In the genomic region with DNA sequence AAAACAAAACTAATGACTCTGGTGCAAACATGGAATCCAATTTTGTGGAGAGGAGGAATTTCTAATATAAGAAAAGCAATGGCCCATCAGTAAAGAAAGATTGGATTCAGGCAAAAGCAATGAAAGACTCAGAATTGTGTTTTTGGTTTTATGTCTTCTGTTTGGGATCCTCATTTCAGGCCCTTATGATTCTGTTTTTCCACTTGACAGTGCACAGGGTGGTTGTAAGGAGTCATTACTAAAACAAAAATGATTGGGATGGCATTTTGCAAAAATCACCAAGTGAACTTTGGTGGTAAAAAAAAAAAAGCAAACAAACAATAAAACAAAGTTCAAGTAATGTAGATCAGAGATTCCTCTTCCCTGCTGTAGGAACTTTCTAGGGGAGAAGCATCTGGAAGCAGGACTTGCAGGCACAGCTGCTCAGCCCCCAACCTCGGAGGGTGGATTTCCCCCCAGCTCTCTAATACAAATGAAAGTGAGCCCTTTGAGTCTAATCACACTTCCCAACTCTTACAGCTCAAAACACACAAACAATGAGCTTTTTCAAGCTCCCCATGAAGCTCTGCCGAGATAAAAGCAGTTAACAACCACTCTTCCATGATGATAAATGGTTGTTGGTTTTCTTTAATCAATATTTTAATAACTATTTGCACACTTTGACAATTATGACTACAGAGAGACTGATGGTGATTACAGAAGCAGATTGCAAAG, we compare ENCODE assay signal across 21 cellular contexts.
DNase-seq lines count a peak whose midpoint lies in the region; ATAC-seq and TF ChIP-seq lines count a peak whose summit lies in the region.
"Had no signal": no experiment of that assay in that cellular context is flagged by ENCODE, and none has a peak within 500 bp of the region (broad histone marks: within the 10 kb centered on the region; RNA-seq: fewer than 3 reads in every experiment).

No MANE protein-coding gene starts in this region.

- no peaks in the 10 kb centered on the region for H3K9me3 ChIP-seq in skeletal muscle tissue (ENCODE audit: control insufficient read depth in 3 of 3, low read length in 3 of 3)
- H3K9me3 ChIP-seq: HAP-1, neutrophil, testis, uterus had no signal

- H3F3A ChIP-seq in GM23338 (replicated peaks; ENCODE audit: low read depth) = peaks cover 4% of the 10 kb centered on the region

- H2AFZ ChIP-seq in GM23338 = no peak overlapping the region

- H3K27ac ChIP-seq in skeletal muscle tissue (ENCODE audit: low read depth, low read length) (peak overlapping the region; percentile 54), GM23338 (ENCODE audit: low read depth) (no peak overlapping the region)
- H3K27ac ChIP-seq: neutrophil, testis, uterus had no signal

- no peaks in the 10 kb centered on the region for H3K9me3 Mint-ChIP-seq in activated CD8-positive, alpha-beta T cell treated with anti-CD3 and anti-CD28 coated beads, Interleukin-2, amount 10 ng/mL, durations not matched to agents 7 days and 5 days (ENCODE audit: insufficient read depth)
- H3K9me3 Mint-ChIP-seq in activated CD8-positive, alpha-beta T cell treated with anti-CD3 and anti-CD28 coated beads for 36 hours = no peaks in the 10 kb centered on the region
- no peaks in the 10 kb centered on the region for H3K9me3 Mint-ChIP-seq in activated T-helper 1 cell treated with anti-CD3 and anti-CD28 coated beads, Interleukin-12 subunit alpha, Interleukin-12 subunit beta, Interleukin-2, Interleukin-4 antibody, amounts not matched to agents 30 ng/mL and 10 ng/mL and 1 ng/mL, durations not matched to agents 14 hours and 24 hours and 36 hours
- H3K9me3 Mint-ChIP-seq in GM23338 = no peaks in the 10 kb centered on the region; the same call in 2 of the 3 replicates
- H3K9me3 Mint-ChIP-seq: activated CD4-positive, alpha-beta T cell treated with anti-CD3 and anti-CD28 coated beads, Interleukin-2, amount 10 ng/mL, durations not matched to agents 7 days and 5 days; activated naive CD8-positive, alpha-beta T cell treated with anti-CD3 and anti-CD28 coated beads, Interleukin-2, amount 10 ng/mL, durations not matched to agents 7 days and 5 days; dendritic cell treated with granulocyte-macrophage colony-stimulating factor and Interleukin-4, amounts not matched to agents 40 ng/mL and 50 ng/mL, for 4 days had no signal

- intact Hi-C loops in activated CD8-positive, alpha-beta T cell treated with anti-CD3 and anti-CD28 coated beads for 36 hours (cut with micrococcal nuclease) = no loop called here
- intact Hi-C loops in activated T-helper 1 cell treated with anti-CD3 and anti-CD28 coated beads, Interleukin-12 subunit alpha, Interleukin-12 subunit beta, Interleukin-2, Interleukin-4 antibody, amounts not matched to agents 30 ng/mL and 10 ng/mL and 1 ng/mL, durations not matched to agents 14 hours and 24 hours and 36 hours (cut with micrococcal nuclease) = loop anchor here (1.0 to 2.0 kb wide), 3 partner anchors 11 to 22 kb away; no protein-coding TSS in a partner anchor

- H3K36me3 ChIP-seq in skeletal muscle tissue (ENCODE audit: control insufficient read depth in 3 of 3, insufficient read depth in 3 of 3, low read length in 3 of 3) = no peaks in the 10 kb centered on the region
- no peaks in the 10 kb centered on the region for H3K36me3 ChIP-seq in GM23338 (ENCODE audit: insufficient read depth)
- H3K36me3 ChIP-seq: HAP-1, neutrophil, uterus had no signal

- H3K4me1 ChIP-seq in skeletal muscle tissue (ENCODE audit: control insufficient read depth in 3 of 3, insufficient read depth in 3 of 3, low read length in 3 of 3) = peaks cover 12 to 34% (median 18%) of the 10 kb centered on the region in 3 donors
- peaks cover 17% of the 10 kb centered on the region for H3K4me1 ChIP-seq in GM23338 (ENCODE audit: insufficient read depth)
- H3K4me1 ChIP-seq: testis, uterus had no signal

- H3K4me2 ChIP-seq in GM23338 = no peak overlapping the region

- H3K27me3 Mint-ChIP-seq in activated CD8-positive, alpha-beta T cell treated with anti-CD3 and anti-CD28 coated beads, Interleukin-2, amount 10 ng/mL, durations not matched to agents 7 days and 5 days (ENCODE audit: low read depth) = no peaks in the 10 kb centered on the region
- no peaks in the 10 kb centered on the region for H3K27me3 Mint-ChIP-seq in activated CD8-positive, alpha-beta T cell treated with anti-CD3 and anti-CD28 coated beads for 36 hours
- peaks cover 16% of the 10 kb centered on the region for H3K27me3 Mint-ChIP-seq in activated T-helper 1 cell treated with anti-CD3 and anti-CD28 coated beads, Interleukin-12 subunit alpha, Interleukin-12 subunit beta, Interleukin-2, Interleukin-4 antibody, amounts not matched to agents 30 ng/mL and 10 ng/mL and 1 ng/mL, durations not matched to agents 14 hours and 24 hours and 36 hours (ENCODE audit: insufficient read depth)
- peaks cover 2% of the 10 kb centered on the region for H3K27me3 Mint-ChIP-seq in GM23338 (ENCODE audit: insufficient read depth, low read depth, poor library complexity)
- H3K27me3 Mint-ChIP-seq: activated CD4-positive, alpha-beta T cell treated with anti-CD3 and anti-CD28 coated beads, Interleukin-2, amount 10 ng/mL, durations not matched to agents 7 days and 5 days had no signal

- no peak for TF ChIP-seq CTCF in activated CD8-positive, alpha-beta T cell treated with anti-CD3 and anti-CD28 coated beads for 36 hours (IDR thresholded peaks at IDR 0.05)
- TF ChIP-seq CTCF in GM23338 (conservative IDR thresholded peaks at IDR 0.05; ENCODE audit: low read depth in 2 of 2) = no peak

- POLR2A ChIA-PET in activated CD8-positive, alpha-beta T cell treated with anti-CD3 and anti-CD28 coated beads, Interleukin-2, amount 10 ng/mL, durations not matched to agents 7 days and 5 days (lab: Charles Lee) = interaction anchor here (0.7 kb wide), 1 partner anchor 600 kb away, joined by 3 read pairs; no protein-coding TSS in a partner anchor
- POLR2A ChIA-PET in activated CD8-positive, alpha-beta T cell treated with anti-CD3 and anti-CD28 coated beads for 36 hours (lab: Charles Lee) = no interaction called here

- peaks cover 79% of the 10 kb centered on the region for H3K4me1 Mint-ChIP-seq in activated CD8-positive, alpha-beta T cell treated with anti-CD3 and anti-CD28 coated beads, Interleukin-2, amount 10 ng/mL, durations not matched to agents 7 days and 5 days (ENCODE audit: low read depth)
- peaks cover 49% of the 10 kb centered on the region for H3K4me1 Mint-ChIP-seq in activated CD8-positive, alpha-beta T cell treated with anti-CD3 and anti-CD28 coated beads for 36 hours (ENCODE audit: low read depth)
- H3K4me1 Mint-ChIP-seq in activated T-helper 1 cell treated with anti-CD3 and anti-CD28 coated beads, Interleukin-12 subunit alpha, Interleukin-12 subunit beta, Interleukin-2, Interleukin-4 antibody, amounts not matched to agents 30 ng/mL and 10 ng/mL and 1 ng/mL, durations not matched to agents 14 hours and 24 hours and 36 hours (ENCODE audit: low read depth) = peaks cover 59% of the 10 kb centered on the region
- H3K4me1 Mint-ChIP-seq in GM23338 = peaks cover 34% of the 10 kb centered on the region

- H3K27ac Mint-ChIP-seq in activated CD8-positive, alpha-beta T cell treated with anti-CD3 and anti-CD28 coated beads, Interleukin-2, amount 10 ng/mL, durations not matched to agents 7 days and 5 days = peak overlapping the region; percentile 18
- no peak overlapping the region for H3K27ac Mint-ChIP-seq in activated CD8-positive, alpha-beta T cell treated with anti-CD3 and anti-CD28 coated beads for 36 hours
- peak overlapping the region; percentile 66 for H3K27ac Mint-ChIP-seq in activated T-helper 1 cell treated with anti-CD3 and anti-CD28 coated beads, Interleukin-12 subunit alpha, Interleukin-12 subunit beta, Interleukin-2, Interleukin-4 antibody, amounts not matched to agents 30 ng/mL and 10 ng/mL and 1 ng/mL, durations not matched to agents 14 hours and 24 hours and 36 hours
- H3K27ac Mint-ChIP-seq in GM23338 = no peak overlapping the region
- H3K27ac Mint-ChIP-seq: activated naive CD8-positive, alpha-beta T cell treated with anti-CD3 and anti-CD28 coated beads, Interleukin-2, amount 10 ng/mL, durations not matched to agents 7 days and 5 days; dendritic cell treated with granulocyte-macrophage colony-stimulating factor and Interleukin-4, amounts not matched to agents 40 ng/mL and 50 ng/mL, for 4 days had no signal

- CTCF ChIA-PET in activated CD8-positive, alpha-beta T cell treated with anti-CD3 and anti-CD28 coated beads, Interleukin-2, amount 10 ng/mL, durations not matched to agents 7 days and 5 days (lab: Charles Lee) = interaction anchor here (1.0 to 1.3 kb wide), 2 partner anchors 12 to 13 kb away, joined by 3 to 4 read pairs; no protein-coding TSS in a partner anchor
- CTCF ChIA-PET in activated CD8-positive, alpha-beta T cell treated with anti-CD3 and anti-CD28 coated beads for 36 hours (lab: Charles Lee) = no interaction called here

- ATAC-seq in activated CD8-positive, alpha-beta T cell treated with anti-CD3 and anti-CD28 coated beads, Interleukin-2, amount 10 ng/mL, durations not matched to agents 7 days and 5 days = no peak
- ATAC-seq in activated CD8-positive, alpha-beta T cell treated with anti-CD3 and anti-CD28 coated beads for 36 hours = no peak
- ATAC-seq in GM23338 = no peak
- ATAC-seq: left ventricle myocardium superior had no signal

- H3K27me3 ChIP-seq in skeletal muscle tissue (ENCODE audit: control insufficient read depth in 3 of 3, insufficient read depth in 3 of 3, low read length in 3 of 3) (no peaks in the 10 kb centered on the region), GM23338 (ENCODE audit: insufficient read depth) (no peaks in the 10 kb centered on the region)
- H3K27me3 ChIP-seq: neutrophil, testis, uterus had no signal

- DNase-seq in activated CD8-positive, alpha-beta T cell treated with anti-CD3 and anti-CD28 coated beads, Interleukin-2, amount 10 ng/mL, durations not matched to agents 7 days and 5 days = no peak
- no peak for DNase-seq in activated CD8-positive, alpha-beta T cell treated with anti-CD3 and anti-CD28 coated beads for 36 hours
- peak; percentile 76 for DNase-seq in NCI-H1417 treated with DMSO at 0.1 percent for 48 hours (lab: John Stamatoyannopoulos, UW)
- DNase-seq in activated T-helper 1 cell treated with anti-CD3 and anti-CD28 coated beads, Interleukin-12 subunit alpha, Interleukin-12 subunit beta, Interleukin-2, Interleukin-4 antibody, amounts not matched to agents 30 ng/mL and 10 ng/mL and 1 ng/mL, durations not matched to agents 14 hours and 24 hours and 36 hours (ENCODE audit: low spot score) = no peak
- no peak for DNase-seq in DMS53 treated with DMSO at 0.1 percent for 48 hours (lab: John Stamatoyannopoulos, UW; ENCODE audit: unreplicated experiment)
- DNase-seq in GM23338 (ENCODE audit: low spot score) = no peak
- DNase-seq in NCI-H510A treated with DMSO at 0.1 percent for 48 hours (lab: John Stamatoyannopoulos, UW) = no peak
- DNase-seq: activated CD4-positive, alpha-beta T cell treated with anti-CD3 and anti-CD28 coated beads, Interleukin-2, amount 10 ng/mL, durations not matched to agents 7 days and 5 days; activated effector memory CD4-positive, alpha-beta T cell treated with Interleukin-2 at 50 U/mL for 16 hours; activated naive CD8-positive, alpha-beta T cell treated with anti-CD3 and anti-CD28 coated beads, Interleukin-2, amount 10 ng/mL, durations not matched to agents 7 days and 5 days; central memory CD4-positive, alpha-beta T cell; left ventricle myocardium superior; NCI-H524 treated with DMSO at 0.1 percent for 48 hours; OCI-M1; small intestine; testis; uterus had no signal

- no peak overlapping the region for H3K9ac ChIP-seq in skeletal muscle tissue (ENCODE audit: low read depth in 1 of 3, low read length in 3 of 3)

- H3K9me2 ChIP-seq in GM23338 (ENCODE audit: insufficient read depth) = peaks cover 3% of the 10 kb centered on the region; the same call in 1 of the 2 replicates

- H3K36me3 Mint-ChIP-seq in activated CD8-positive, alpha-beta T cell treated with anti-CD3 and anti-CD28 coated beads, Interleukin-2, amount 10 ng/mL, durations not matched to agents 7 days and 5 days (ENCODE audit: low read depth) = peaks cover 30% of the 10 kb centered on the region
- H3K36me3 Mint-ChIP-seq in activated CD8-positive, alpha-beta T cell treated with anti-CD3 and anti-CD28 coated beads for 36 hours (ENCODE audit: low read depth) = no peaks in the 10 kb centered on the region
- peaks cover 5% of the 10 kb centered on the region for H3K36me3 Mint-ChIP-seq in activated T-helper 1 cell treated with anti-CD3 and anti-CD28 coated beads, Interleukin-12 subunit alpha, Interleukin-12 subunit beta, Interleukin-2, Interleukin-4 antibody, amounts not matched to agents 30 ng/mL and 10 ng/mL and 1 ng/mL, durations not matched to agents 14 hours and 24 hours and 36 hours (ENCODE audit: low read depth)
- H3K36me3 Mint-ChIP-seq in GM23338 (ENCODE audit: low read depth) = no peaks in the 10 kb centered on the region

- H3K4me3 Mint-ChIP-seq in activated CD8-positive, alpha-beta T cell treated with anti-CD3 and anti-CD28 coated beads, Interleukin-2, amount 10 ng/mL, durations not matched to agents 7 days and 5 days = no peak overlapping the region
- no peak overlapping the region for H3K4me3 Mint-ChIP-seq in activated CD8-positive, alpha-beta T cell treated with anti-CD3 and anti-CD28 coated beads for 36 hours
- no peak overlapping the region for H3K4me3 Mint-ChIP-seq in activated T-helper 1 cell treated with anti-CD3 and anti-CD28 coated beads, Interleukin-12 subunit alpha, Interleukin-12 subunit beta, Interleukin-2, Interleukin-4 antibody, amounts not matched to agents 30 ng/mL and 10 ng/mL and 1 ng/mL, durations not matched to agents 14 hours and 24 hours and 36 hours
- no peak overlapping the region for H3K4me3 Mint-ChIP-seq in GM23338
- H3K4me3 Mint-ChIP-seq: activated CD4-positive, alpha-beta T cell treated with anti-CD3 and anti-CD28 coated beads, Interleukin-2, amount 10 ng/mL, durations not matched to agents 7 days and 5 days; dendritic cell treated with granulocyte-macrophage colony-stimulating factor and Interleukin-4, amounts not matched to agents 40 ng/mL and 50 ng/mL, for 4 days had no signal

- no peaks in the 10 kb centered on the region for H3K79me2 ChIP-seq in GM23338 (replicated peaks; ENCODE audit: insufficient read depth)

- no peaks in the 10 kb centered on the region for H4K20me1 ChIP-seq in GM23338 (replicated peaks; ENCODE audit: insufficient read depth)

- H3K4me3 ChIP-seq in skeletal muscle tissue (ENCODE audit: low read length in 3 of 3) (peak overlapping the region in 2 of 3 donors; percentile 27 to 41), GM23338 (no peak overlapping the region)
- H3K4me3 ChIP-seq: HAP-1, testis, uterus had no signal

Comparison
In these comparisons a context has a peak if more than half of its experiments do, and no peak if none do; other contexts are left out.
1. H3K27ac Mint-ChIP-seq: peak in activated CD8-positive, alpha-beta T cell treated with anti-CD3 and anti-CD28 coated beads, Interleukin-2, amount 10 ng/mL, durations not matched to agents 7 days and 5 days (single experiment) and activated T-helper 1 cell treated with anti-CD3 and anti-CD28 coated beads, Interleukin-12 subunit alpha, Interleukin-12 subunit beta, Interleukin-2, Interleukin-4 antibody, amounts not matched to agents 30 ng/mL and 10 ng/mL and 1 ng/mL, durations not matched to agents 14 hours and 24 hours and 36 hours (single experiment); none in activated CD8-positive, alpha-beta T cell treated with anti-CD3 and anti-CD28 coated beads for 36 hours (single experiment) and GM23338 (single experiment).